ENCODE assay signal across 8 cellular contexts in the genomic region with DNA sequence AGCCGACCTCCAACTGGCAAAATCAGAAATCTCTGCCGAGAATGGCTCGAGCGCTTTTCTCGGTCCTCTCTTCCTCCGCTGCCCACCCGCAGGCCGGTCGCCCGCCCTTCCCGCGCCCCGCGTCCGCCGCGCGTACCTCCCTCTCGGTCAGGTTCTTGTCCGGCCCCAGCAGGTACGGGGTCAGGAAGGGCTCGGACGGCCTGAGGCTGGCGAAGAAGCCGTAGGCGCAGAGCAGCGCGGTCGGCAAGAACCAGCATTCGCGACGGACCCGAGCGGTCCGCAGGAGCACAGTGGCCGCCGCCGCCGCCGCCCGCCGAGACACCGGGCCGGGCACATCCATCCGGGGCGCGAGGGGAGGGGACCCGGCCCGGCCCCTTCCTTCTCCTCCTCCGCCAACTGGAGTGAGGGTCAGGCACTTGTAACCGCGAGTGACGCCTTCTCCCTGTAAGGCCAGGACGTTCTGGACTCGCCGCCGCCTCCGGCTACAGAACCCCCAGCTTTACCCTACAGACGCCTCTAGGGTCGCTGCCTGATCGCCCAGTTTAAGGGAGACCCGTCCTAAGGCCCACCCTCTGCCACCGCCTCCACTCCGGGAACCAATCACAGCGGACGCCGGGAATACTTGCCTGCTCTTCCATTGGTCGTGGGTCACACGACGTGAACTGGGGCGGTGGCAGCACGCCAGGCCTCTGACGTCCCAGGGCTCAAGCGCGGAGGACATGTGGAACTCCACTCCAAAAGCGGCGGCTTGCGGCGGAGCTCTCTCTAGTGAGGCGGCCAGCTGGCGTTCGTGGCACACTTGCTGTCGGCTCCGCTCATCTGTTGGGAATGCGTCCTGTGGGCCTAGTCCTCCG. TPM values are rescaled to one million over a fixed set of nuclear protein-coding genes. Genes with fewer than 3 reads are reported as not detected.
DNase-seq lines count a peak whose midpoint lies in the region; ATAC-seq and TF ChIP-seq lines count a peak whose summit lies in the region.

TSS of gene SLC19A2 (minus strand) at position 518 of the 854 bp plus-strand sequence. CDS start at position 340, 178 bp downstream.

- peak within 1 kb of the TSS; percentile 89 for H3K4me3 Mint-ChIP-seq in activated T-helper 2 cell treated with anti-CD3 and anti-CD28 coated beads, Interferon-gamma antibody, Interleukin-2, Interleukin-4, amounts not matched to agents 10 μg/mL and 5 μg/mL and 100 μg/mL, durations not matched to agents 14 hours and 24 hours and 36 hours (ENCODE audit: low read depth)
- peak within 1 kb of the TSS; percentile 91 to 99 (median 97) for H3K4me3 Mint-ChIP-seq in naive thymus-derived CD8-positive, alpha-beta T cell

- H3K9me3 Mint-ChIP-seq in activated T-helper 2 cell treated with anti-CD3 and anti-CD28 coated beads, Interferon-gamma antibody, Interleukin-2, Interleukin-4, amounts not matched to agents 10 μg/mL and 5 μg/mL and 100 μg/mL, durations not matched to agents 14 hours and 24 hours and 36 hours: no peaks in the 10 kb centered on the region
- H3K9me3 Mint-ChIP-seq in naive thymus-derived CD8-positive, alpha-beta T cell: no peaks in the 10 kb centered on the region

- peaks cover 11% of the 10 kb centered on the region for H3K36me3 Mint-ChIP-seq in activated T-helper 2 cell treated with anti-CD3 and anti-CD28 coated beads, Interferon-gamma antibody, Interleukin-2, Interleukin-4, amounts not matched to agents 10 μg/mL and 5 μg/mL and 100 μg/mL, durations not matched to agents 14 hours and 24 hours and 36 hours (ENCODE audit: low read depth)
- no peaks in the 10 kb centered on the region for H3K36me3 Mint-ChIP-seq in naive thymus-derived CD8-positive, alpha-beta T cell

- peaks cover 59% of the 10 kb centered on the region for H3K4me1 Mint-ChIP-seq in activated T-helper 2 cell treated with anti-CD3 and anti-CD28 coated beads, Interferon-gamma antibody, Interleukin-2, Interleukin-4, amounts not matched to agents 10 μg/mL and 5 μg/mL and 100 μg/mL, durations not matched to agents 14 hours and 24 hours and 36 hours (ENCODE audit: low read depth)
- peaks cover 30 to 57% (median 40%) of the 10 kb centered on the region in 4 donors for H3K4me1 Mint-ChIP-seq in naive thymus-derived CD8-positive, alpha-beta T cell

- POLR2A ChIA-PET in naive thymus-derived CD8-positive, alpha-beta T cell (lab: Charles Lee): interaction anchor here (0.8 to 1.0 kb wide), 2 partner anchors 25 to 118 kb away, joined by 3 to 4 read pairs; partner anchors contain the start of genes BLZF1 and NME7

- no peaks in the 10 kb centered on the region for H3K27me3 Mint-ChIP-seq in activated T-helper 2 cell treated with anti-CD3 and anti-CD28 coated beads, Interferon-gamma antibody, Interleukin-2, Interleukin-4, amounts not matched to agents 10 μg/mL and 5 μg/mL and 100 μg/mL, durations not matched to agents 14 hours and 24 hours and 36 hours (ENCODE audit: low read depth)
- peaks cover 0 to 2% (median 0%) of the 10 kb centered on the region in 5 donors for H3K27me3 Mint-ChIP-seq in naive thymus-derived CD8-positive, alpha-beta T cell

- peak within 1 kb of the TSS; percentile 90 for H3K27ac Mint-ChIP-seq in activated T-helper 2 cell treated with anti-CD3 and anti-CD28 coated beads, Interferon-gamma antibody, Interleukin-2, Interleukin-4, amounts not matched to agents 10 μg/mL and 5 μg/mL and 100 μg/mL, durations not matched to agents 14 hours and 24 hours and 36 hours
- peak within 1 kb of the TSS; percentile 88 to 98 (median 96) for H3K27ac Mint-ChIP-seq in naive thymus-derived CD8-positive, alpha-beta T cell

- intact Hi-C loops in activated T-helper 2 cell treated with anti-CD3 and anti-CD28 coated beads, Interferon-gamma antibody, Interleukin-2, Interleukin-4, amounts not matched to agents 10 μg/mL and 5 μg/mL and 100 μg/mL, durations not matched to agents 14 hours and 24 hours and 36 hours (cut with micrococcal nuclease): loop anchor here (1.0 to 5.0 kb wide), 10 partner anchors 61 to 1122 kb away; partner anchors contain the start of genes ATP1B1, KIFAP3, NME7 and SCYL3

- H3K4me3 ChIP-seq in fibroblast of mammary gland (ENCODE audit: control insufficient read depth, low read depth, low read length): peak within 1 kb of the TSS; percentile 69

- DNase-seq in ELF-1 (ENCODE audit: low read depth, low spot score) (peak; percentile 99), GOT3 (lab: John Stamatoyannopoulos, UW) (peak; percentile 100), RPMI8226 (peak; percentile 100), fibroblast of mammary gland (ENCODE audit: low read depth) (peak; percentile 99)
- DNase-seq in activated T-helper 2 cell treated with anti-CD3 and anti-CD28 coated beads, Interferon-gamma antibody, Interleukin-2, Interleukin-4, amounts not matched to agents 10 μg/mL and 5 μg/mL and 100 μg/mL, durations not matched to agents 14 hours and 24 hours and 36 hours (ENCODE audit: low spot score): peak; percentile 94
- peak; percentile 87 to 97 (median 92) for DNase-seq in naive thymus-derived CD8-positive, alpha-beta T cell
- peak; percentile 88 to 95 (median 89) for DNase-seq in stimulated activated naive CD4-positive, alpha-beta T cell (lab: John Stamatoyannopoulos, UW)

- ATAC-seq in naive thymus-derived CD8-positive, alpha-beta T cell: peak; percentile 97 to 99

- peak; percentile 31; the same call in 1 of the 2 replicates for TF ChIP-seq CTCF in LNCAP (IDR thresholded peaks at IDR 0.05)
- TF ChIP-seq CTCF in fibroblast of mammary gland (conservative IDR thresholded peaks at IDR 0.05; ENCODE audit: control insufficient read depth, insufficient read depth, low read depth, low read length): peak; percentile 26

RNA-seq across cellular contexts. Expression of gene SLC19A2, which starts in this region (rescaled TPM):
- total RNA-seq in activated T-helper 2 cell treated with anti-CD3 and anti-CD28 coated beads, Interferon-gamma antibody, Interleukin-2, Interleukin-4, amounts not matched to agents 10 μg/mL and 5 μg/mL and 100 μg/mL, durations not matched to agents 14 hours and 24 hours and 36 hours: 11.2 and 11.9 TPM in 2 replicates
- total RNA-seq in naive thymus-derived CD8-positive, alpha-beta T cell: 1 to 10 TPM; 5.4 TPM
- under 1 TPM; 0.19 to 0.29 (median 0.24) TPM for polyA plus RNA-seq in naive thymus-derived CD8-positive, alpha-beta T cell

Comparison
In these comparisons a context has a peak if more than half of its experiments do, and no peak if none do; other contexts are left out.
1. Peak in every context shown above with its lines: DNase-seq, ATAC-seq and H3K4me3 ChIP-seq.